Comparison of ENCODE assay signal across 10 cellular contexts in genomic region chr17:48601528-48602430, GRCh38. TPM values are rescaled to one million over a fixed set of nuclear protein-coding genes. Genes with fewer than 3 reads are reported as not detected.
A peak's percentile ranks its signal among the peaks of the same experiment; 100 is the strongest.
DNase-seq lines count a peak whose midpoint lies in the region; ATAC-seq and TF ChIP-seq lines count a peak whose summit lies in the region.
"Had no signal": no experiment of that assay in that cellular context is flagged by ENCODE, and none has a peak within 500 bp of the region (broad histone marks: within the 10 kb centered on the region; RNA-seq: fewer than 3 reads in every experiment).

No MANE protein-coding gene starts in this region.

- H3K36me3 ChIP-seq in adipocyte (ENCODE audit: control insufficient read depth, insufficient read depth, low read length, severe bottlenecking), result no peaks in the 10 kb centered on the region

- no peaks in the 10 kb centered on the region for H3K9me3 Mint-ChIP-seq in activated naive CD8-positive, alpha-beta T cell treated with anti-CD3 and anti-CD28 coated beads, Interleukin-2, amount 10 ng/mL, durations not matched to agents 7 days and 5 days
- no peaks in the 10 kb centered on the region for H3K9me3 Mint-ChIP-seq in activated naive CD8-positive, alpha-beta T cell treated with anti-CD3 and anti-CD28 coated beads for 36 hours
- no peaks in the 10 kb centered on the region for H3K9me3 Mint-ChIP-seq in type B pancreatic cell

- TF ChIP-seq CTCF in type B pancreatic cell (conservative IDR thresholded peaks at IDR 0.05), result no peak

- DNase-seq in activated naive CD8-positive, alpha-beta T cell treated with anti-CD3 and anti-CD28 coated beads, Interleukin-2, amount 10 ng/mL, durations not matched to agents 7 days and 5 days, result no peak
- DNase-seq in activated naive CD8-positive, alpha-beta T cell treated with anti-CD3 and anti-CD28 coated beads for 36 hours, result no peak
- DNase-seq in adipocyte (ENCODE audit: low read depth), result no peak
- no peak for DNase-seq in left lobe of liver (ENCODE audit: low spot score)
- DNase-seq in type B pancreatic cell (ENCODE audit: extremely low spot score, unreplicated experiment), result no peak
- no peak for DNase-seq in G401 (ENCODE audit: low spot score)
- no peak for DNase-seq in amygdala (lab: John Stamatoyannopoulos, UW)

- H3K4me3 ChIP-seq in adipocyte (ENCODE audit: low read length), result peak overlapping the region; percentile 95

- POLR2A ChIA-PET in activated naive CD8-positive, alpha-beta T cell treated with anti-CD3 and anti-CD28 coated beads, Interleukin-2, amount 10 ng/mL, durations not matched to agents 7 days and 5 days (lab: Charles Lee), result interaction anchor here (0.6 to 0.9 kb wide), 5 partner anchors 13 to 518 kb away, joined by 3 to 4 read pairs (median 3); no protein-coding TSS in a partner anchor

- ATAC-seq in activated naive CD8-positive, alpha-beta T cell treated with anti-CD3 and anti-CD28 coated beads, Interleukin-2, amount 10 ng/mL, durations not matched to agents 7 days and 5 days (ENCODE audit: low read depth), result no peak
- ATAC-seq in left lobe of liver (peak; percentile 50), GM18520 (IDR thresholded peaks at IDR 0.05; ENCODE audit: unreplicated experiment) (no peak)

- H3K9me3 ChIP-seq in adipocyte (ENCODE audit: control insufficient read depth, low read length), result no peaks in the 10 kb centered on the region

- H3K27me3 Mint-ChIP-seq in activated naive CD8-positive, alpha-beta T cell treated with anti-CD3 and anti-CD28 coated beads, Interleukin-2, amount 10 ng/mL, durations not matched to agents 7 days and 5 days, result peaks cover 95% of the 10 kb centered on the region
- peaks cover 98% of the 10 kb centered on the region for H3K27me3 Mint-ChIP-seq in activated naive CD8-positive, alpha-beta T cell treated with anti-CD3 and anti-CD28 coated beads for 36 hours
- peaks cover 100% of the 10 kb centered on the region for H3K27me3 Mint-ChIP-seq in type B pancreatic cell

- no peak overlapping the region for H3K27ac Mint-ChIP-seq in activated naive CD8-positive, alpha-beta T cell treated with anti-CD3 and anti-CD28 coated beads, Interleukin-2, amount 10 ng/mL, durations not matched to agents 7 days and 5 days
- no peak overlapping the region for H3K27ac Mint-ChIP-seq in activated naive CD8-positive, alpha-beta T cell treated with anti-CD3 and anti-CD28 coated beads for 36 hours
- no peak overlapping the region for H3K27ac Mint-ChIP-seq in type B pancreatic cell

- in situ Hi-C loops in G401 (cut with HindIII; ENCODE audit: low sequenced_read_pairs), result no loop called here

- peaks cover 35% of the 10 kb centered on the region for H3K4me1 Mint-ChIP-seq in activated naive CD8-positive, alpha-beta T cell treated with anti-CD3 and anti-CD28 coated beads, Interleukin-2, amount 10 ng/mL, durations not matched to agents 7 days and 5 days
- H3K4me1 Mint-ChIP-seq in activated naive CD8-positive, alpha-beta T cell treated with anti-CD3 and anti-CD28 coated beads for 36 hours, result peaks cover 31% of the 10 kb centered on the region
- H3K4me1 Mint-ChIP-seq in type B pancreatic cell (ENCODE audit: unreplicated experiment), result peaks cover 26% of the 10 kb centered on the region

- H3K4me1 ChIP-seq in adipocyte (ENCODE audit: control insufficient read depth, insufficient read depth, low read length), result peaks cover 49% of the 10 kb centered on the region

- H3K4me3 Mint-ChIP-seq in activated naive CD8-positive, alpha-beta T cell treated with anti-CD3 and anti-CD28 coated beads, Interleukin-2, amount 10 ng/mL, durations not matched to agents 7 days and 5 days, result peak overlapping the region; percentile 19
- no peak overlapping the region for H3K4me3 Mint-ChIP-seq in activated naive CD8-positive, alpha-beta T cell treated with anti-CD3 and anti-CD28 coated beads for 36 hours
- peak overlapping the region; percentile 84 for H3K4me3 Mint-ChIP-seq in type B pancreatic cell

- no peaks in the 10 kb centered on the region for H3K27me3 ChIP-seq in adipocyte (replicated peaks; ENCODE audit: control insufficient read depth, insufficient read depth, low read length)

- H3K9ac ChIP-seq in adipocyte (ENCODE audit: low read length), result peak overlapping the region; percentile 97

- no peaks in the 10 kb centered on the region for H3K36me3 Mint-ChIP-seq in activated naive CD8-positive, alpha-beta T cell treated with anti-CD3 and anti-CD28 coated beads, Interleukin-2, amount 10 ng/mL, durations not matched to agents 7 days and 5 days
- no peaks in the 10 kb centered on the region for H3K36me3 Mint-ChIP-seq in activated naive CD8-positive, alpha-beta T cell treated with anti-CD3 and anti-CD28 coated beads for 36 hours
- H3K36me3 Mint-ChIP-seq in type B pancreatic cell, result peaks cover 21% of the 10 kb centered on the region

RNA-seq across cellular contexts. Expression of gene HOXB6, which starts 3.0 kb away (rescaled TPM):
- not detected for total RNA-seq in activated naive CD8-positive, alpha-beta T cell treated with anti-CD3 and anti-CD28 coated beads, Interleukin-2, amount 10 ng/mL, durations not matched to agents 7 days and 5 days
- not detected for total RNA-seq in activated naive CD8-positive, alpha-beta T cell treated with anti-CD3 and anti-CD28 coated beads for 36 hours
- total RNA-seq in left lobe of liver, result 0.83 TPM
- total RNA-seq in type B pancreatic cell (ENCODE audit: low replicate concordance), result 17.6 and 20.3 TPM in 2 replicates
- total RNA-seq in G401 (2014; rRNA removed; shearing (Covaris generic)), result 0.92 and 2.0 TPM in 2 replicates

RNA-seq across cellular contexts. Expression of gene HOXB5, which starts 8.2 kb away (rescaled TPM):
- not detected for total RNA-seq in activated naive CD8-positive, alpha-beta T cell treated with anti-CD3 and anti-CD28 coated beads, Interleukin-2, amount 10 ng/mL, durations not matched to agents 7 days and 5 days
- not detected for total RNA-seq in activated naive CD8-positive, alpha-beta T cell treated with anti-CD3 and anti-CD28 coated beads for 36 hours
- total RNA-seq in left lobe of liver (0.55 TPM), type B pancreatic cell (ENCODE audit: low replicate concordance) (10.1 and 20.8 TPM in 2 replicates)
- 1.7 TPM in 1 of 2 replicates, not detected in the other for total RNA-seq in G401 (2014; rRNA removed; shearing (Covaris generic))
- total RNA-seq: SK-MEL-5 had no signal

RNA-seq across cellular contexts. Expression of gene HOXB7, which starts 9.0 kb away (rescaled TPM):
- 1 to 10 TPM in 1 of 2 experiments, under 1 TPM in 1; 0.80 to 1.0 TPM for total RNA-seq in activated naive CD8-positive, alpha-beta T cell treated with anti-CD3 and anti-CD28 coated beads, Interleukin-2, amount 10 ng/mL, durations not matched to agents 7 days and 5 days
- total RNA-seq in activated naive CD8-positive, alpha-beta T cell treated with anti-CD3 and anti-CD28 coated beads for 36 hours, result 1 to 10 TPM in 1 of 2 experiments, under 1 TPM in 1; 0.62 to 1.4 TPM
- total RNA-seq in left lobe of liver, result 0.50 TPM
- 9.8 and 11.7 TPM in 2 replicates for total RNA-seq in type B pancreatic cell (ENCODE audit: low replicate concordance)
- total RNA-seq in G401 (2014; rRNA removed; shearing (Covaris generic)), result 9.1 and 12.8 TPM in 2 replicates

RNA-seq across cellular contexts. Expression of gene HOXB3, which starts 11.7 kb away (rescaled TPM):
- total RNA-seq in activated naive CD8-positive, alpha-beta T cell treated with anti-CD3 and anti-CD28 coated beads, Interleukin-2, amount 10 ng/mL, durations not matched to agents 7 days and 5 days, result 10 to 100 TPM; 10.5 to 13.6 TPM
- total RNA-seq in activated naive CD8-positive, alpha-beta T cell treated with anti-CD3 and anti-CD28 coated beads for 36 hours, result 1 to 10 TPM; 1.4 to 2.0 TPM
- total RNA-seq in left lobe of liver, result 1.9 TPM
- 46.9 and 93.7 TPM in 2 replicates for total RNA-seq in type B pancreatic cell (ENCODE audit: low replicate concordance)
- 0.74 and 12.0 TPM in 2 replicates for total RNA-seq in G401 (2014; rRNA removed; shearing (Covaris generic))

RNA-seq across cellular contexts. Expression of gene HOXB8, which starts 13.3 kb away (rescaled TPM):
- total RNA-seq in activated naive CD8-positive, alpha-beta T cell treated with anti-CD3 and anti-CD28 coated beads, Interleukin-2, amount 10 ng/mL, durations not matched to agents 7 days and 5 days, result not detected
- not detected for total RNA-seq in activated naive CD8-positive, alpha-beta T cell treated with anti-CD3 and anti-CD28 coated beads for 36 hours
- total RNA-seq in left lobe of liver, result 0.15 TPM
- 16.0 and 17.1 TPM in 2 replicates for total RNA-seq in type B pancreatic cell (ENCODE audit: low replicate concordance)
- total RNA-seq in G401 (2014; rRNA removed; shearing (Covaris generic)), result 0.10 TPM in 1 of 2 replicates, not detected in the other
- total RNA-seq: esophagus mucosa had no signal
